Comparison of ENCODE assay signal across 10 cellular contexts in the genomic region with DNA sequence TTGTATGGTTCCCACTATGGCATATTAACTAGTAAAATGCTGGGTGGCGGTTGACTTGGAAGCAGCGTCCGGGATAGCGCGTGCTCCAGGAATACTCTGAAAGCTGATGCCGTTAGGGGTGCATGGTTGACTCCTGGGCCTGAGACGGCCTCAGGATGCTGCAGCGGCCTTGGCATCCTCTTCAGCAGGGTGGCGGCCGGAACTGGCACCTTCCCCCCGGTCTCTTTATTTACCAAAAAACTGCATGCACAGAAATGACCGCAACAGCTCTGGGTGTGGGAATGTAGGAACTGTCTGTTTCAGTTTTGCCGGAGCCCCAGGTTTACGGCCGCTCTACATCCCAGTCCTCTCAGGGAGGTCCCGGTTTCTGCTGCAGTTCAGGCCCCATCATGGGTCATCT. TPM values are rescaled to one million over a fixed set of nuclear protein-coding genes. Genes with fewer than 3 reads are reported as not detected.
DNase-seq lines count a peak whose midpoint lies in the region; ATAC-seq, FAIRE-seq and TF ChIP-seq lines count a peak whose summit lies in the region.
"Had no signal": no experiment of that assay in that cellular context is flagged by ENCODE, and none has a peak within 500 bp of the region (broad histone marks: within the 10 kb centered on the region; RNA-seq: fewer than 3 reads in every experiment).

No MANE protein-coding gene starts in this region.

- no peak for TF ChIP-seq RAD21 in A549 (conservative IDR thresholded peaks at IDR 0.05 in 1 of 2, IDR thresholded peaks at IDR 0.05 in 1 of 2)
- no peak for TF ChIP-seq RAD21 in K562 (CRISPR knock-in tag; conservative IDR thresholded peaks at IDR 0.05 in 1 of 2, IDR thresholded peaks at IDR 0.05 in 1 of 2)

- TF ChIP-seq EP300 in A549 (IDR thresholded peaks at IDR 0.05) (no peak), K562 (IDR thresholded peaks at IDR 0.05; ENCODE audit: low read length) (no peak), tibial nerve (IDR thresholded peaks at IDR 0.05) (no peak)

- H3K4me1 ChIP-seq in A549 (peaks cover 86% of the 10 kb centered on the region), HUES6 (ENCODE audit: control insufficient read depth, insufficient read depth, low read length) (peaks cover 37% of the 10 kb centered on the region), K562 (replicated peaks in 1 of 2; ENCODE audit: control insufficient read depth in 2 of 2, insufficient read depth in 2 of 2, low read length in 2 of 2) (peaks cover 40 to 43% of the 10 kb centered on the region in 2 experiments), tibial nerve (peaks cover 0 to 26% (median 9%) of the 10 kb centered on the region in 4 donors), neural progenitor cell (peaks cover 13% of the 10 kb centered on the region)

- no peak overlapping the region for H3K4me3 Mint-ChIP-seq in mesothelial cell of epicardium
- H3K4me3 Mint-ChIP-seq in neural progenitor cell = no peak overlapping the region

- H3F3A ChIP-seq in neural progenitor cell (ENCODE audit: low read depth) = no peaks in the 10 kb centered on the region

- CTCF ChIA-PET in A549 (lab: Yijun Ruan, JAX) = interaction anchor here (0.8 to 1.9 kb wide), 4 partner anchors 11 to 52 kb away, joined by 3 to 5 read pairs (median 4); no protein-coding TSS in a partner anchor
- CTCF ChIA-PET in K562 (lab: Yijun Ruan, JAX; ENCODE audit: low intra/inter-chr PET ratio) = no interaction called here

- peaks cover 87% of the 10 kb centered on the region for H3K79me2 ChIP-seq in K562 (ENCODE audit: control insufficient read depth, insufficient read depth, low read length)
- H3K79me2 ChIP-seq in neural progenitor cell (ENCODE audit: low read depth) = peaks cover 17% of the 10 kb centered on the region

- H3K27ac ChIP-seq in A549 = peak overlapping the region; percentile 92 to 99
- H3K27ac ChIP-seq in HUES6 (ENCODE audit: low read depth, low read length) = peak overlapping the region; percentile 83
- H3K27ac ChIP-seq in K562 (ENCODE audit: extremely low read depth, low read depth, low read length) = peak overlapping the region; percentile 97
- peak overlapping the region in 2 of 4 donors; percentile 76 to 78 for H3K27ac ChIP-seq in tibial nerve
- no peak overlapping the region for H3K27ac ChIP-seq in neural progenitor cell

- FAIRE-seq in A549 (lab: Jason Lieb, UNC) (no peak), K562 (lab: Jason Lieb, UNC) (no peak)

- BruUV-seq in K562 (replicated peaks; lab: Mats Ljungman, UMichigan) = TSS peak; percentile 22

- peak overlapping the region; percentile 42 for H2AFZ ChIP-seq in K562 (ENCODE audit: low read depth, low read length)
- no peak overlapping the region for H2AFZ ChIP-seq in neural progenitor cell (replicated peaks)

- TF ChIP-seq CTCF in A549 (IDR thresholded peaks at IDR 0.05) (no peak), K562 (IDR thresholded peaks at IDR 0.05 in 2 of 3, conservative IDR thresholded peaks at IDR 0.05 in 1 of 3; ENCODE audit: insufficient read depth in 2 of 3, low read depth in 1 of 3, low read length in 3 of 3) (no peak), mesothelial cell of epicardium (IDR thresholded peaks at IDR 0.05; ENCODE audit: unreplicated experiment) (no peak), tibial nerve (IDR thresholded peaks at IDR 0.05) (no peak), neural progenitor cell (IDR thresholded peaks at IDR 0.05) (no peak)

- H3K9me3 ChIP-seq in A549 (no peaks in the 10 kb centered on the region), HUES6 (ENCODE audit: control insufficient read depth, insufficient read depth, low read depth, low read length) (no peaks in the 10 kb centered on the region), K562 (replicated peaks; ENCODE audit: control insufficient read depth, insufficient read depth, low read depth, low read length) (0 out of 2 replicates have a peak, but pooled peaks cover 3% of the 10 kb centered on the region), tibial nerve (no peaks in the 10 kb centered on the region), neural progenitor cell (ENCODE audit: low read depth) (no peaks in the 10 kb centered on the region)

- DNase-seq in A549 (ENCODE audit: low read depth in 1 of 2, low spot score in 1 of 2) = no peak
- no peak for DNase-seq in K562 (ENCODE audit: extremely low read depth in 1 of 4, low spot score in 3 of 4)
- DNase-seq in mesothelial cell of epicardium (ENCODE audit: low spot score in 2 of 2, unreplicated experiment in 2 of 2) = no peak
- DNase-seq in NCI-H2081 (lab: John Stamatoyannopoulos, UW) = no peak
- DNase-seq in tibial nerve (ENCODE audit: low spot score in 2 of 2) = no peak
- no peak for DNase-seq in neural progenitor cell (ENCODE audit: low spot score)
- no peak for DNase-seq in NCI-H748 (lab: John Stamatoyannopoulos, UW; ENCODE audit: unreplicated experiment)
- DNase-seq: DMS79 had no signal

- 6% methylated on average over 16 of the region's 16 CpGs for WGBS in A549 (ENCODE audit: missing lambda C conversion rate)
- 49% methylated on average over 16 of the region's 16 CpGs for WGBS in K562 (ENCODE audit: insufficient coverage, low coverage, missing lambda C conversion rate)
- WGBS in tibial nerve, 2 donors = 77% methylated on average over 16 of the region's 16 CpGs

- H3K9ac ChIP-seq in HUES6 (ENCODE audit: low read length) (peak overlapping the region; percentile 69), K562 (ENCODE audit: insufficient read depth in 1 of 2, low read depth in 2 of 2, low read length in 2 of 2) (peak overlapping the region; percentile 85 to 89), neural progenitor cell (no peak overlapping the region)

- in situ Hi-C loops in K562 (cut with MboI) = no loop called here

- peak overlapping the region; percentile 96 for H3K27ac Mint-ChIP-seq in mesothelial cell of epicardium
- H3K27ac Mint-ChIP-seq in neural progenitor cell = no peak overlapping the region

- H3K27me3 Mint-ChIP-seq in mesothelial cell of epicardium (ENCODE audit: low read depth) = no peaks in the 10 kb centered on the region
- H3K27me3 Mint-ChIP-seq in neural progenitor cell (ENCODE audit: insufficient read depth, low read depth) = peaks cover 9% of the 10 kb centered on the region
- H3K27me3 Mint-ChIP-seq: stimulated activated naive B cell treated with anti-CD40 and anti-IgM and Interleukin-4, amounts not matched to agents 10 μg/mL and 1 μg/mL and 100 μg/mL, for 72 hours had no signal

- H3K9me1 ChIP-seq in K562 (ENCODE audit: control insufficient read depth, insufficient read depth, low read length) = peaks cover 6% of the 10 kb centered on the region

- ATAC-seq in A549 = peak; percentile 8 to 11; a peak in 3 of 6 replicates
- 0 out of 3 replicates have a peak, but pooled peaks have one; percentile 4 for ATAC-seq in K562

- peaks cover 41% of the 10 kb centered on the region for H3K4me1 Mint-ChIP-seq in mesothelial cell of epicardium
- peaks cover 24% of the 10 kb centered on the region for H3K4me1 Mint-ChIP-seq in neural progenitor cell

- intact Hi-C loops in K562 (cut with micrococcal nuclease) = no loop called here

- H3K36me3 ChIP-seq in HUES6 (ENCODE audit: control insufficient read depth, insufficient read depth, low read length) = peaks cover 41% of the 10 kb centered on the region
- peaks cover 71% of the 10 kb centered on the region for H3K36me3 ChIP-seq in K562 (ENCODE audit: control insufficient read depth, insufficient read depth, low read length)
- H3K36me3 ChIP-seq in tibial nerve = no peaks in the 10 kb centered on the region
- H3K36me3 ChIP-seq in neural progenitor cell = no peaks in the 10 kb centered on the region

- H4K20me1 ChIP-seq in K562 (replicated peaks; ENCODE audit: control insufficient read depth, insufficient read depth, low read length) (no peaks in the 10 kb centered on the region), neural progenitor cell (ENCODE audit: low read depth) (no peaks in the 10 kb centered on the region)

- peak overlapping the region; percentile 20 for H3K4me3 ChIP-seq in A549
- no peak overlapping the region; the same call in 1 of the 2 replicates for H3K4me3 ChIP-seq in HUES6 (ENCODE audit: low read depth, low read length)
- no peak overlapping the region; the same call in 1 of the 2 replicates for H3K4me3 ChIP-seq in K562
- no peak overlapping the region for H3K4me3 ChIP-seq in tibial nerve
- H3K4me3 ChIP-seq in neural progenitor cell = no peak overlapping the region

- no peaks in the 10 kb centered on the region for H3K27me3 ChIP-seq in HUES6 (ENCODE audit: control insufficient read depth, insufficient read depth, low read length)
- no peaks in the 10 kb centered on the region for H3K27me3 ChIP-seq in K562 (ENCODE audit: control insufficient read depth in 2 of 2, insufficient read depth in 2 of 2, low read length in 2 of 2)
- no peaks in the 10 kb centered on the region for H3K27me3 ChIP-seq in tibial nerve
- no peaks in the 10 kb centered on the region for H3K27me3 ChIP-seq in neural progenitor cell

- H3K9me3 Mint-ChIP-seq in mesothelial cell of epicardium = no peaks in the 10 kb centered on the region
- peaks cover 5% of the 10 kb centered on the region for H3K9me3 Mint-ChIP-seq in neural progenitor cell

- TF ChIP-seq POLR2A in A549 (IDR thresholded peaks at IDR 0.05; ENCODE audit: low read length) (no peak), K562 (conservative IDR thresholded peaks at IDR 0.05) (no peak), tibial nerve (IDR thresholded peaks at IDR 0.05) (no peak)

- H3K4me2 ChIP-seq in A549 (peak overlapping the region; percentile 89), K562 (ENCODE audit: insufficient read depth, low read length) (peak overlapping the region; percentile 71), neural progenitor cell (no peak overlapping the region)

- POLR2A ChIA-PET in A549 (lab: Yijun Ruan, JAX) = interaction anchor here (1.2 to 3.2 kb wide), 5 partner anchors 11 to 76 kb away, joined by 7 to 33 read pairs (median 10); a partner anchor contains a TSS
- POLR2A ChIA-PET in K562 (lab: Yijun Ruan, JAX) = interaction anchor here (1.0 to 2.2 kb wide), 8 partner anchors 9 to 26 kb away, joined by 3 to 12 read pairs (median 4); no protein-coding TSS in a partner anchor

- H3K36me3 Mint-ChIP-seq in mesothelial cell of epicardium (peaks cover 12% of the 10 kb centered on the region), neural progenitor cell (peaks cover 29% of the 10 kb centered on the region)

RNA-seq across cellular contexts. Expression of a gene that starts 28.8 kb away (rescaled TPM):
- polyA plus RNA-seq in A549 (2011; rRNA removed) (164 and 166 TPM in 2 replicates), A549 (2017; fragmentation: RNase III; extraction: RNeasy Plus Mini Kit Qiagen cat#74134 plus additional on column Dnase treatment) (273 to 329 TPM (median 279 TPM) in 3 replicates), K562 (2011; rRNA removed) (34.7 and 50.3 TPM in 2 replicates), K562 (2014; fragmentation: Illumina TruSeq; extraction: Trizol) (57.4 and 72.3 TPM in 2 replicates), K562 (2014; fragmentation: Nextera tagmentation; extraction: Ambion mirVana) (10 to 100 TPM; 23.5 to 30.3 TPM), K562 (2014; rRNA removed) (65.2 and 71.1 TPM in 2 replicates)
- polyA plus RNA-seq in A549 (2012; cell fraction: cytosol; rRNA removed) = 360 and 395 TPM in 2 replicates
- polyA plus RNA-seq in A549 (2012; cell fraction: nucleus; rRNA removed) = 741 and 798 TPM in 2 replicates
- 130 and 164 TPM in 2 replicates for polyA minus RNA-seq in A549 (2011; rRNA and poly(A)+ RNA removed)
- 153 and 281 TPM in 2 replicates for total RNA-seq in K562 (2011; cell fraction: chromatin; rRNA removed; ENCODE audit: low replicate concordance)
- 147 and 149 TPM in 2 replicates for total RNA-seq in K562 (2011; cell fraction: nucleolus; rRNA removed)
- total RNA-seq in K562 (2011; cell fraction: nucleoplasm; rRNA removed) = 120 and 125 TPM in 2 replicates
- total RNA-seq in K562 (2014; rRNA removed) (91.6 and 109 TPM in 2 replicates), K562 (2014; rRNA removed; fragmentation: Illumina TruSeq; extraction: Trizol) (83.2 and 89.5 TPM in 2 replicates), K562 (2015; rRNA removed; fragmentation: Illumina TruSeq; extraction: Trizol) (62.1 and 65.2 TPM in 2 replicates), K562 (2021) (108 and 116 TPM in 2 replicates), mesothelial cell of epicardium (34.2 to 35.3 TPM (median 34.9 TPM) in 3 replicates), tibial nerve (10 to 100 TPM; 22.4 to 45.4 (median 29.1) TPM), neural progenitor cell (ENCODE audit: low replicate concordance) (55.2 and 71.2 TPM in 2 replicates)
- 29.5 and 50.9 TPM in 2 replicates for polyA plus RNA-seq in K562 (2011; cell fraction: cytosol; rRNA removed)
- 96.2 and 154 TPM in 2 replicates for polyA plus RNA-seq in K562 (2011; cell fraction: nucleus; rRNA removed)
- polyA plus RNA-seq in K562 (2012) = 94.4 and 95.0 TPM in 2 replicates
- polyA minus RNA-seq in K562 (2011; rRNA and poly(A)+ RNA removed) = 32.8 and 39.3 TPM in 2 replicates
- 52.9 and 65.4 TPM in 2 replicates for polyA minus RNA-seq in K562 (2011; cell fraction: cytosol; rRNA and poly(A)+ RNA removed)
- 61.7 and 66.5 TPM in 2 replicates for polyA minus RNA-seq in K562 (2011; cell fraction: nucleus; rRNA and poly(A)+ RNA removed)
